ENCODE assay signal across 26 cellular contexts in genomic region chr2:124080281-124081153, GRCh38. TPM values are rescaled to one million over a fixed set of nuclear protein-coding genes. Genes with fewer than 3 reads are reported as not detected.
"Had no signal": no experiment of that assay in that cellular context is flagged by ENCODE, and none has a peak within 500 bp of the region (broad histone marks: within the 10 kb centered on the region; RNA-seq: fewer than 3 reads in every experiment).

No MANE protein-coding gene starts in this region.

- H3K4me1 ChIP-seq: body of pancreas, sigmoid colon, tibial nerve had no signal

- DNase-seq: activated CD4-positive, alpha-beta T cell treated with anti-CD3 and anti-CD28 coated beads for 48 hours; activated CD4-positive, alpha-beta T cell treated with anti-CD3 and anti-CD28 coated beads, Interleukin-2, amount 50 U/mL, for 48 hours; activated CD8-positive, alpha-beta memory T cell treated with anti-CD3 and anti-CD28 coated beads for 24 hours; activated effector memory CD4-positive, alpha-beta T cell treated with Interleukin-2 at 50 U/mL for 16 hours; activated naive CD4-positive, alpha-beta T cell treated with Interleukin-2 at 50 U/mL for 16 hours; aorta; body of pancreas; cortex of kidney; immature natural killer cell; kidney; naive thymus-derived CD4-positive, alpha-beta T cell; ovary; sigmoid colon; stimulated activated CD4-positive, alpha-beta T cell treated with anti-CD3 and anti-CD28 coated beads, Interleukin-15, amount 100 ng/mL, for 24 hours; stimulated activated CD4-positive, alpha-beta T cell treated with anti-CD3 and anti-CD28 coated beads, Interleukin-2, amount 100 ng/mL, for 24 hours; stimulated activated naive CD4-positive, alpha-beta T cell; T1000; WERI-Rb-1 had no signal

- FAIRE-seq: endothelial cell of umbilical vein, kidney had no signal

- H3K36me3 ChIP-seq: ovary, sigmoid colon, tibial nerve, WERI-Rb-1 had no signal

- H3K4me3 ChIP-seq: body of pancreas, ovary, sigmoid colon, tibial nerve had no signal

- H3K9me3 ChIP-seq: body of pancreas, ovary, sigmoid colon, tibial nerve had no signal

- ATAC-seq: activated CD4-positive, CD25-positive, alpha-beta regulatory T cell treated with anti-CD3 and anti-CD28 coated beads, Interleukin-2, amount 50 U/mL, for 24 hours; body of pancreas; naive thymus-derived CD4-positive, alpha-beta T cell had no signal

- H3K27ac ChIP-seq: body of pancreas, ovary, sigmoid colon, tibial nerve, WERI-Rb-1 had no signal

- H3K27me3 ChIP-seq: body of pancreas, ovary, sigmoid colon, tibial nerve had no signal

RNA-seq across cellular contexts. Expression of gene CNTNAP5, which starts 55.4 kb away (rescaled TPM):
- total RNA-seq: aorta; cardiac septum; chondrocyte; endothelial cell of umbilical vein; fibroblast of lung; lower leg skin; naive thymus-derived CD4-positive, alpha-beta T cell; ovary had no signal
- polyA plus RNA-seq: aorta; endothelial cell of umbilical vein; esophagus; fibroblast of lung; immature natural killer cell; naive thymus-derived CD4-positive, alpha-beta T cell; ovary had no signal
